In genomic region chr4:133152801-133153526, GRCh38 we compare ENCODE assay signal across 10 cellular contexts. TPM values are rescaled to one million over a fixed set of nuclear protein-coding genes. Genes with fewer than 3 reads are reported as not detected.
DNase-seq lines count a peak whose midpoint lies in the region; ATAC-seq and TF ChIP-seq lines count a peak whose summit lies in the region.
"Had no signal": no experiment of that assay in that cellular context is flagged by ENCODE, and none has a peak within 500 bp of the region (broad histone marks: within the 10 kb centered on the region; RNA-seq: fewer than 3 reads in every experiment).

No MANE protein-coding gene starts in this region.

- H3K79me2 ChIP-seq in PC-3 (ENCODE audit: low read length) = no peaks in the 10 kb centered on the region

- H3K27me3 ChIP-seq in ascending aorta (no peaks in the 10 kb centered on the region), iPS-20b (ENCODE audit: insufficient read depth, low read length) (peaks cover 62% of the 10 kb centered on the region), subcutaneous abdominal adipose tissue (ENCODE audit: control insufficient read depth in 5 of 5, insufficient read depth in 4 of 5, low read length in 5 of 5) (peaks cover 40 to 58% (median 41%) of the 10 kb centered on the region in 5 donors), PC-3 (ENCODE audit: low read length) (no peaks in the 10 kb centered on the region)

- H3K27ac Mint-ChIP-seq in activated CD8-positive, alpha-beta memory T cell treated with anti-CD3 and anti-CD28 coated beads, Interleukin-2, amount 10 ng/mL, durations not matched to agents 7 days and 5 days = peak overlapping the region; percentile 47
- H3K27ac Mint-ChIP-seq: CD14-positive monocyte had no signal

- H3K4me1 ChIP-seq in ascending aorta (no peaks in the 10 kb centered on the region), iPS-20b (ENCODE audit: insufficient read depth, low read length) (peaks cover 27% of the 10 kb centered on the region), subcutaneous abdominal adipose tissue (ENCODE audit: control insufficient read depth in 5 of 5, insufficient read depth in 5 of 5, low read length in 5 of 5) (peaks cover 7 to 51% (median 51%) of the 10 kb centered on the region in 5 donors), PC-3 (ENCODE audit: insufficient read depth, low read length) (no peaks in the 10 kb centered on the region)

- H3K4me2 ChIP-seq in PC-3 (ENCODE audit: low read length) = no peak overlapping the region

- TF ChIP-seq CTCF in ascending aorta (IDR thresholded peaks at IDR 0.05) (no peak), PC-3 (conservative IDR thresholded peaks at IDR 0.05; ENCODE audit: low read depth, low read length) (no peak)

- peaks cover 14% of the 10 kb centered on the region for H3K4me1 Mint-ChIP-seq in activated CD8-positive, alpha-beta memory T cell treated with anti-CD3 and anti-CD28 coated beads, Interleukin-2, amount 10 ng/mL, durations not matched to agents 7 days and 5 days

- peaks cover 3% of the 10 kb centered on the region for H3K36me3 Mint-ChIP-seq in activated CD8-positive, alpha-beta memory T cell treated with anti-CD3 and anti-CD28 coated beads, Interleukin-2, amount 10 ng/mL, durations not matched to agents 7 days and 5 days

- H4K20me1 ChIP-seq in PC-3 (ENCODE audit: low read length) = no peaks in the 10 kb centered on the region

- no peak for DNase-seq in activated CD8-positive, alpha-beta memory T cell treated with anti-CD3 and anti-CD28 coated beads, Interleukin-2, amount 10 ng/mL, durations not matched to agents 7 days and 5 days
- no peak for DNase-seq in activated CD8-positive, alpha-beta memory T cell treated with anti-CD3 and anti-CD28 coated beads, Interleukin-2, amount 50 U/mL, for 48 hours
- peak in 1 of 2 donors; percentile 54 for DNase-seq in ascending aorta (ENCODE audit: low spot score in 2 of 2)
- DNase-seq in mucosa of gallbladder (ENCODE audit: low spot score) = no peak
- no peak for DNase-seq in PC-3
- DNase-seq: activated T-cell treated with anti-CD3 and anti-CD28 coated beads for 4 hours had no signal

- H3K36me3 ChIP-seq in ascending aorta (no peaks in the 10 kb centered on the region), iPS-20b (ENCODE audit: insufficient read depth, low read depth, low read length) (no peaks in the 10 kb centered on the region), subcutaneous abdominal adipose tissue (ENCODE audit: control insufficient read depth in 5 of 5, insufficient read depth in 5 of 5, low read length in 5 of 5) (no peaks in the 10 kb centered on the region), PC-3 (ENCODE audit: low read depth, low read length) (no peaks in the 10 kb centered on the region)

- ATAC-seq in activated CD8-positive, alpha-beta memory T cell treated with anti-CD3 and anti-CD28 coated beads, Interleukin-2, amount 10 ng/mL, durations not matched to agents 7 days and 5 days = no peak
- ATAC-seq in HG03159 (IDR thresholded peaks at IDR 0.05; ENCODE audit: unreplicated experiment) (no peak), PC-3 (no peak)

- POLR2A ChIA-PET in PC-3 (lab: Charles Lee; ENCODE audit: unreplicated experiment) = no interaction called here

- H3K27me3 Mint-ChIP-seq in activated CD8-positive, alpha-beta memory T cell treated with anti-CD3 and anti-CD28 coated beads, Interleukin-2, amount 10 ng/mL, durations not matched to agents 7 days and 5 days = peaks cover 55% of the 10 kb centered on the region

- no peaks in the 10 kb centered on the region for H3F3A ChIP-seq in PC-3 (ENCODE audit: low read length, unreplicated experiment)

- peak overlapping the region; percentile 17; the same call in 1 of the 2 replicates for H3K9ac ChIP-seq in iPS-20b (ENCODE audit: low read depth, low read length)
- H3K9ac ChIP-seq in subcutaneous abdominal adipose tissue (ENCODE audit: low read length in 5 of 5) = no peak overlapping the region
- H3K9ac ChIP-seq in PC-3 (ENCODE audit: low read length) = no peak overlapping the region

- peak overlapping the region; percentile 58 to 79 for H3K4me3 ChIP-seq in ascending aorta
- H3K4me3 ChIP-seq in iPS-20b (ENCODE audit: low read length) = peak overlapping the region; percentile 80
- H3K4me3 ChIP-seq in subcutaneous abdominal adipose tissue (ENCODE audit: low read depth in 1 of 5, low read length in 5 of 5) = peak overlapping the region in 3 of 5 donors; percentile 5 to 25 (median 24)
- no peak overlapping the region for H3K4me3 ChIP-seq in PC-3 (ENCODE audit: low read length)

- H3K9me3 ChIP-seq in ascending aorta = no peaks in the 10 kb centered on the region
- no peaks in the 10 kb centered on the region; the same call in 1 of the 2 replicates for H3K9me3 ChIP-seq in iPS-20b (ENCODE audit: insufficient read depth, low read depth, low read length)
- peaks cover 0 to 2% (median 0%) of the 10 kb centered on the region in 5 donors for H3K9me3 ChIP-seq in subcutaneous abdominal adipose tissue (ENCODE audit: control insufficient read depth in 5 of 5, low read length in 5 of 5)
- H3K9me3 ChIP-seq in PC-3 (ENCODE audit: low read length) = no peaks in the 10 kb centered on the region

- H3K9me2 ChIP-seq in PC-3 (replicated peaks; ENCODE audit: low read length) = no peaks in the 10 kb centered on the region

- no peak overlapping the region for H3K4me3 Mint-ChIP-seq in activated CD8-positive, alpha-beta memory T cell treated with anti-CD3 and anti-CD28 coated beads, Interleukin-2, amount 10 ng/mL, durations not matched to agents 7 days and 5 days

- no peaks in the 10 kb centered on the region for H3K9me3 Mint-ChIP-seq in activated CD8-positive, alpha-beta memory T cell treated with anti-CD3 and anti-CD28 coated beads, Interleukin-2, amount 10 ng/mL, durations not matched to agents 7 days and 5 days (ENCODE audit: low read depth)

- intact Hi-C loops in ascending aorta (cut with DNase I) = loop anchor here (2.0 to 10.0 kb wide), 2 partner anchors 34 to 602 kb away; no protein-coding TSS in a partner anchor
- intact Hi-C loops in PC-3 (cut with micrococcal nuclease) = loop anchor here (10.0 kb wide), 1 partner anchor 772 kb away; no protein-coding TSS in a partner anchor

- no peak overlapping the region for H2AFZ ChIP-seq in PC-3 (ENCODE audit: low read length)

- BruUV-seq in PC-3 (replicated peaks; lab: Mats Ljungman, UMichigan) = no TSS peak

- H3K27ac ChIP-seq in ascending aorta = peak overlapping the region; percentile 86 to 93
- H3K27ac ChIP-seq in iPS-20b (ENCODE audit: low read length) = no peak overlapping the region
- no peak overlapping the region for H3K27ac ChIP-seq in subcutaneous abdominal adipose tissue (ENCODE audit: low read depth, low read length)
- no peak overlapping the region for H3K27ac ChIP-seq in PC-3 (ENCODE audit: low read length)

- CTCF ChIA-PET in activated CD8-positive, alpha-beta memory T cell treated with anti-CD3 and anti-CD28 coated beads, Interleukin-2, amount 10 ng/mL, durations not matched to agents 7 days and 5 days (lab: Charles Lee) = no interaction called here
- CTCF ChIA-PET in PC-3 (lab: Charles Lee) = no interaction called here

RNA-seq across cellular contexts. Expression of gene PCDH10, which starts 3.9 kb away (rescaled TPM):
- total RNA-seq in activated CD8-positive, alpha-beta memory T cell treated with anti-CD3 and anti-CD28 coated beads, Interleukin-2, amount 10 ng/mL, durations not matched to agents 7 days and 5 days = not detected
- total RNA-seq in ascending aorta = 45.3 TPM
- total RNA-seq in mucosa of gallbladder = 1.0 TPM
- total RNA-seq in PC-3 (2014; rRNA removed) = 0.11 and 0.23 TPM in 2 replicates

Comparison
In these comparisons a context has a peak if more than half of its experiments do, and no peak if none do; other contexts are left out.
1. H3K27ac ChIP-seq: peak in ascending aorta (2 of 2); none in iPS-20b (single experiment), subcutaneous abdominal adipose tissue (single experiment) and PC-3 (single experiment).
2. RNA of gene PCDH10, which starts 3.9 kb away (total RNA-seq): 45.3 TPM in ascending aorta (single experiment); 1.0 TPM in mucosa of gallbladder (single experiment), 0.11 to 0.23 TPM in PC-3 and not detected in activated CD8-positive, alpha-beta memory T cell treated with anti-CD3 and anti-CD28 coated beads, Interleukin-2, amount 10 ng/mL, durations not matched to agents 7 days and 5 days; every median in the first group is over 10 times any median in the second.